In the genomic region with DNA sequence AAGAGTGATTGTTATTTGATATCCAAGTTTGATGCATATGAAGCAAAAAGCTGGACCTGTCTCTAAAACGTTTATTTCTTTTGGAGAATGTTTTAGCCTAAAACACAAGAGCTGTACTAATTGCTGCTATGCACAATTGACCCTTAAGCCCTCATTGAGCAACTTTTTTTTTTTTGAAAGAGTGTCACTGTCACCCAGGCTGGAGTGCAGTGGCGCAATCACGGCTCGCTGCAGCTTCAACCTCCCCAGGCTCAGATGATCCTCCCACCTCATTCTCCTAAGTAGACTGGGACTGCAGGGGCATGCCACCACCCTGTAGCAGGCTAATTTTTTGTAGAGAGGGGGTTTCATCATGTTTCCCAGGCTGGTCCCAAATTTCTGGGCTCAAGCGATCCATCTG, we compare ENCODE assay signal across 15 cellular contexts.
"Had no signal": no experiment of that assay in that cellular context is flagged by ENCODE, and none has a peak within 500 bp of the region (broad histone marks: within the 10 kb centered on the region; RNA-seq: fewer than 3 reads in every experiment).

No MANE protein-coding gene starts in this region.

- H3K27me3 Mint-ChIP-seq: stimulated activated naive CD8-positive, alpha-beta T cell treated with anti-CD3 and anti-CD28 coated beads, Interleukin-15, Interleukin-2, amounts not matched to agents 100 ng/mL and 50 ng/mL, for 24 hours had no signal

- H3K27ac Mint-ChIP-seq: activated CD8-positive, alpha-beta T cell treated with anti-CD3 and anti-CD28 coated beads, Interleukin-2, amount 10 ng/mL, durations not matched to agents 7 days and 5 days; mesothelial cell of epicardium; neural progenitor cell; stimulated activated naive CD8-positive, alpha-beta T cell treated with anti-CD3 and anti-CD28 coated beads, Interleukin-15, Interleukin-2, amounts not matched to agents 100 ng/mL and 50 ng/mL, for 24 hours had no signal

- H3K4me3 ChIP-seq: breast epithelium, neural progenitor cell, pancreas, testis had no signal

- H3K27me3 ChIP-seq: breast epithelium, neural progenitor cell, pancreas, testis had no signal

- H3K9me3 Mint-ChIP-seq: mesothelial cell of epicardium; neural progenitor cell; stimulated activated naive CD8-positive, alpha-beta T cell treated with anti-CD3 and anti-CD28 coated beads, Interleukin-15, Interleukin-2, amounts not matched to agents 100 ng/mL and 50 ng/mL, for 24 hours had no signal

- H3K4me1 Mint-ChIP-seq: mesothelial cell of epicardium, neural progenitor cell had no signal

- H3K4me1 ChIP-seq: breast epithelium, neural progenitor cell, pancreas, testis had no signal

- H3K27ac ChIP-seq: breast epithelium, neural progenitor cell, pancreas, testis had no signal

- H3K4me3 Mint-ChIP-seq: activated CD8-positive, alpha-beta T cell treated with anti-CD3 and anti-CD28 coated beads, Interleukin-2, amount 10 ng/mL, durations not matched to agents 7 days and 5 days; mesothelial cell of epicardium; neural progenitor cell; stimulated activated naive CD8-positive, alpha-beta T cell treated with anti-CD3 and anti-CD28 coated beads, Interleukin-15, Interleukin-2, amounts not matched to agents 100 ng/mL and 50 ng/mL, for 24 hours had no signal

- DNase-seq: activated CD4-positive, alpha-beta T cell treated with anti-CD3 and anti-CD28 coated beads for 4 hours; activated CD8-positive, alpha-beta memory T cell treated with anti-CD3 and anti-CD28 coated beads, Interleukin-2, amount 50 U/mL, for 48 hours; activated CD8-positive, alpha-beta T cell treated with anti-CD3 and anti-CD28 coated beads, Interleukin-2, amount 10 ng/mL, durations not matched to agents 7 days and 5 days; activated naive CD4-positive, alpha-beta T cell; aorta; foreskin melanocyte; left ventricle myocardium superior; pancreas; stimulated activated CD4-positive, alpha-beta T cell treated with anti-CD3 and anti-CD28 coated beads, Interleukin-4, amount 100 ng/mL, for 1 hour; T1000; testis had no signal

- H3K36me3 ChIP-seq: neural progenitor cell had no signal

- H3K9me3 ChIP-seq: breast epithelium, pancreas, testis had no signal
